8 cellular contexts compared by ENCODE assay signal in the genomic region with DNA sequence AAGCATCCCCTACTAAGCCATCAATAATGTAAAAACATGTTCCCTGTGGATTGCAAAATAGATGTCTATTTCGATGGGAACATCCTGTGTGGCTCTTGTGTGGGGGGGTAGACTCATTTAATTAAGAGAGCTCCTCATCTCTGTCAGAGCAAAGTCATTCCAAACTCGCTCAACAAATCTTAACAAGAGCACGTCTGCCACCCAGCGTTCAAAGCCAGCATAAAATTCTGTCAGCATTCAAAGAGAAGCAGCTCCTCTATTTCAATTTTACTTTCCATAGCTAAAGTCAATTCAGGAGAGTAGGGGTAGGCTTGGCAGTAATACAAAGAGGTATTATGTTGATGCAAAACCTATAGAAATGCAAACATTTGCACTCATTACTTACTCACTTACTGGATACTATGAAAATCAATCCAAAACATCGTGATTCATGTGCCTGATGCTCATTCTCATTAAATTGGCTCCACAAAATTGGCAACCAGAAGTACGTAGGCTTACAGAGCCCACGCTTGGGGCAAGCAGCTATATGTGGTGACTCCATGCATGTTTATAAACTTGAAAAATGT.
DNase-seq lines count a peak whose midpoint lies in the region; ATAC-seq and TF ChIP-seq lines count a peak whose summit lies in the region.

No MANE protein-coding gene starts in this region.

- TF ChIP-seq CTCF in GM12875 (IDR thresholded peaks at IDR 0.05; ENCODE audit: borderline replicate concordance, insufficient read depth, low read depth, low read length) (peak; percentile 51; the same call in 1 of the 2 replicates), astrocyte of the cerebellum (IDR thresholded peaks at IDR 0.05; ENCODE audit: low read depth, low read length, missing control alignments) (peak; percentile 74)

- in situ Hi-C loops in astrocyte of the cerebellum (cut with HindIII; ENCODE audit: low sequenced_read_pairs) = no loop called here

- DNase-seq in AG08395 (ENCODE audit: low spot score) = peak; percentile 45
- peak; percentile 41 for DNase-seq in HS-5 (ENCODE audit: low read depth)
- DNase-seq in RKO (ENCODE audit: low spot score) = peak; percentile 75
- peak; percentile 55 for DNase-seq in astrocyte of the cerebellum (ENCODE audit: low read depth)
- peak; percentile 46 for DNase-seq in iPS-NIHi7 (ENCODE audit: extremely low spot score)
- peak; percentile 18 to 32 for DNase-seq in stimulated activated CD4-positive, alpha-beta T cell treated with anti-CD3 and anti-CD28 coated beads, Interleukin-2, amount 100 ng/mL, for 48 hours

- H3K4me3 ChIP-seq in GM12875 (ENCODE audit: low read depth, low read length) = no peak overlapping the region
- no peak overlapping the region for H3K4me3 ChIP-seq in astrocyte of the cerebellum (ENCODE audit: low read depth, low read length)

- ATAC-seq in HG03097 (IDR thresholded peaks at IDR 0.05; ENCODE audit: low FRiP score, unreplicated experiment) = no peak

Comparison
In these comparisons a context has a peak if more than half of its experiments do, and no peak if none do; other contexts are left out.
1. DNase-seq: peak in every context shown above with its lines; median percentile 75 in RKO; 55 in astrocyte of the cerebellum; 46 in iPS-NIHi7; 45 in AG08395; 41 in HS-5; 25 in stimulated activated CD4-positive, alpha-beta T cell treated with anti-CD3 and anti-CD28 coated beads, Interleukin-2, amount 100 ng/mL, for 48 hours.